ENCODE assay signal across 16 cellular contexts in genomic region chr11:16825968-16826367, GRCh38.
DNase-seq lines count a peak whose midpoint lies in the region; ATAC-seq, FAIRE-seq and TF ChIP-seq lines count a peak whose summit lies in the region.
"Had no signal": no experiment of that assay in that cellular context is flagged by ENCODE, and none has a peak within 500 bp of the region (broad histone marks: within the 10 kb centered on the region; RNA-seq: fewer than 3 reads in every experiment).

No MANE protein-coding gene starts in this region.

- no peak for FAIRE-seq in HepG2 (lab: Jason Lieb, UNC)
- FAIRE-seq: A204.1 had no signal

- no peak overlapping the region for H3K4me2 ChIP-seq in HepG2 (ENCODE audit: low read depth, low read length)

- no peak for TF ChIP-seq CTCF in right atrium auricular region (IDR thresholded peaks at IDR 0.05)
- no peak for TF ChIP-seq CTCF in RWPE1 (conservative IDR thresholded peaks at IDR 0.05; ENCODE audit: low read depth)
- TF ChIP-seq CTCF in endodermal cell (conservative IDR thresholded peaks at IDR 0.05): no peak
- no peak for TF ChIP-seq CTCF in omental fat pad (IDR thresholded peaks at IDR 0.05)
- no peak for TF ChIP-seq CTCF in HepG2 (CRISPR knock-in tag; IDR thresholded peaks at IDR 0.05)

- 93 to 97% methylated on average over 9 of the region's 9 CpGs for WGBS in endodermal cell (ENCODE audit: insufficient coverage in 1 of 2, insufficient read length in 1 of 2), 2 experiments
- WGBS in HepG2 (ENCODE audit: low lambda C conversion rate): 96% methylated on average over 9 of the region's 9 CpGs

- H3K4me1 ChIP-seq in right atrium auricular region (peaks cover 0 to 13% of the 10 kb centered on the region in 2 donors), endodermal cell (ENCODE audit: control insufficient read depth, insufficient read depth, low read length) (peaks cover 42% of the 10 kb centered on the region), HepG2 (ENCODE audit: insufficient read depth, low read length) (peaks cover 2% of the 10 kb centered on the region)
- H3K4me1 ChIP-seq: SJCRH30 had no signal

- H3K27ac ChIP-seq in right atrium auricular region (no peak overlapping the region), RWPE1 (no peak overlapping the region), endodermal cell (ENCODE audit: low read depth, low read length) (peak overlapping the region; percentile 77), HepG2 (ENCODE audit: extremely low read length, insufficient read depth, low read length) (no peak overlapping the region)
- H3K27ac ChIP-seq: Peyer's patch, SJCRH30 had no signal

- no peak overlapping the region for H3K4me3 Mint-ChIP-seq in endodermal cell

- H3K27me3 ChIP-seq in right atrium auricular region (no peaks in the 10 kb centered on the region), endodermal cell (ENCODE audit: control insufficient read depth, insufficient read depth, low read length, poor library complexity, severe bottlenecking) (no peaks in the 10 kb centered on the region), HepG2 (ENCODE audit: control insufficient read depth in 1 of 2, insufficient read depth in 2 of 2, low read length in 2 of 2) (no peaks in the 10 kb centered on the region)
- H3K27me3 ChIP-seq: Peyer's patch had no signal

- H3K36me3 ChIP-seq in right atrium auricular region (no peaks in the 10 kb centered on the region), endodermal cell (ENCODE audit: control insufficient read depth, insufficient read depth, low read length) (peaks cover 12% of the 10 kb centered on the region), HepG2 (replicated peaks in 1 of 2; ENCODE audit: control insufficient read depth in 1 of 2, insufficient read depth in 2 of 2, low read length in 2 of 2) (peaks cover 11 to 45% of the 10 kb centered on the region in 2 experiments; a peak in 4 of 5 replicates)
- H3K36me3 ChIP-seq: SJCRH30 had no signal

- no peaks in the 10 kb centered on the region for H3K79me2 ChIP-seq in HepG2 (ENCODE audit: insufficient read depth, low read length)

- ATAC-seq in Right ventricle myocardium superior (ENCODE audit: poor library complexity) (peak; percentile 30), omental fat pad (ENCODE audit: low FRiP score) (peak; percentile 67), HepG2 (no peak), HG03520 (IDR thresholded peaks at IDR 0.05; ENCODE audit: unreplicated experiment) (no peak)

- in situ Hi-C loops in HepG2 (cut with HindIII; ENCODE audit: extremely low pct_ligation_motif_present, low pct_unique_long_range_greater_than_20kb): loop anchor here (10.0 kb wide), 1 partner anchor 239 kb away; no protein-coding TSS in a partner anchor

- no peaks in the 10 kb centered on the region for H3K9me3 ChIP-seq in right atrium auricular region
- no peaks in the 10 kb centered on the region for H3K9me3 ChIP-seq in endodermal cell (ENCODE audit: control insufficient read depth, low read length)
- no peaks in the 10 kb centered on the region for H3K9me3 ChIP-seq in HepG2 (ENCODE audit: low read length)
- H3K9me3 ChIP-seq: HAP-1, Peyer's patch, SJCRH30 had no signal

- POLR2A ChIA-PET in RWPE1 (lab: Yijun Ruan, JAX; ENCODE audit: low non-redundant PET): no interaction called here
- POLR2A ChIA-PET in HepG2 (lab: Yijun Ruan, JAX): no interaction called here

- DNase-seq in Right ventricle myocardium superior (no peak), right atrium auricular region (ENCODE audit: low spot score) (no peak), RWPE1 (ENCODE audit: low spot score) (peak; percentile 49), endodermal cell (no peak), omental fat pad (ENCODE audit: low spot score) (no peak), NCI-H2029 treated with DMSO at 0.1 percent for 48 hours (lab: John Stamatoyannopoulos, UW) (no peak), HepG2 (ENCODE audit: low spot score) (no peak)
- DNase-seq: NCI-H1092, NCI-H2107, NCI-H345, NCI-H69, Peyer's patch, SJCRH30 had no signal

- H3K27ac Mint-ChIP-seq in endodermal cell: peak overlapping the region; percentile 7

- TF ChIP-seq EP300 in HepG2 (IDR thresholded peaks at IDR 0.05; ENCODE audit: low read depth in 2 of 2, low read length in 2 of 2): no peak
- TF ChIP-seq EP300 in HepG2 (CRISPR knock-in tag; IDR thresholded peaks at IDR 0.05; ENCODE audit: borderline replicate concordance): no peak

- CTCF ChIA-PET in RWPE1 (lab: Yijun Ruan, JAX) (interaction anchor here (0.7 kb wide), 1 partner anchor 13 kb away, joined by 4 read pairs; no protein-coding TSS in a partner anchor), HepG2 (lab: Yijun Ruan, JAX; ENCODE audit: low intra/inter-chr PET ratio, low total read pairs) (no interaction called here)

- peaks cover 47% of the 10 kb centered on the region for H3K4me1 Mint-ChIP-seq in endodermal cell

- TF ChIP-seq POLR2A in HepG2 (IDR thresholded peaks at IDR 0.05; ENCODE audit: insufficient read depth in 1 of 2, low read depth in 2 of 2, low read length in 2 of 2): no peak

- no TSS peak for BruUV-seq in HepG2 (replicated peaks; lab: Mats Ljungman, UMichigan)

- no peaks in the 10 kb centered on the region for H3K27me3 Mint-ChIP-seq in endodermal cell (ENCODE audit: insufficient read depth)

- H3K4me3 ChIP-seq in right atrium auricular region (no peak overlapping the region), endodermal cell (ENCODE audit: low read length) (no peak overlapping the region), HepG2 (replicated peaks in 1 of 3; ENCODE audit: insufficient read depth in 1 of 3, low read depth in 2 of 3, low read length in 3 of 3) (no peak overlapping the region)
- H3K4me3 ChIP-seq: HAP-1, Peyer's patch, SJCRH30 had no signal

- TF ChIP-seq RAD21 in HepG2 (CRISPR knock-in tag; IDR thresholded peaks at IDR 0.05): no peak

- no peak overlapping the region for H2AFZ ChIP-seq in HepG2 (ENCODE audit: low read length)

- intact Hi-C loops in Right ventricle myocardium superior (cut with DNase I) (no loop called here), HepG2 (cut with micrococcal nuclease; ENCODE audit: unreplicated experiment) (no loop called here)

- no peaks in the 10 kb centered on the region for H4K20me1 ChIP-seq in HepG2 (ENCODE audit: insufficient read depth, low read length)

- H3K9ac ChIP-seq in endodermal cell (ENCODE audit: extremely low read depth, low read length, poor library complexity, severe bottlenecking) (no peak overlapping the region), HepG2 (ENCODE audit: insufficient read depth, low read depth, low read length) (no peak overlapping the region)

- H3K36me3 Mint-ChIP-seq in endodermal cell (ENCODE audit: low read depth): peaks cover 7% of the 10 kb centered on the region

- H3K9me3 Mint-ChIP-seq in endodermal cell: no peaks in the 10 kb centered on the region

TF ChIP-seq in HepG2, 621 proteins besides CTCF, POLR2A, EP300 and RAD21 (continues in another document):
- TF ChIP-seq MZF1 (CRISPR knock-in tag; IDR thresholded peaks at IDR 0.05; ENCODE audit: borderline replicate concordance) (no peak), ZNF616 (CRISPR knock-in tag; IDR thresholded peaks at IDR 0.05; ENCODE audit: low read depth) (no peak), MAZ (IDR thresholded peaks at IDR 0.05; ENCODE audit: borderline replicate concordance, low read depth, low read length) (no peak), MAZ (CRISPR knock-in tag; IDR thresholded peaks at IDR 0.05; ENCODE audit: low read depth) (no peak), ZBTB37 (CRISPR knock-in tag; IDR thresholded peaks at IDR 0.05) (no peak), ZNF567 (CRISPR knock-in tag; IDR thresholded peaks at IDR 0.05; ENCODE audit: borderline replicate concordance) (no peak), HDAC2 (CRISPR knock-in tag; IDR thresholded peaks at IDR 0.05) (no peak), ZMAT5 (CRISPR knock-in tag; IDR thresholded peaks at IDR 0.05; ENCODE audit: borderline replicate concordance, low read depth) (no peak), ZEB1 (IDR thresholded peaks at IDR 0.05; ENCODE audit: insufficient replicate concordance, low read depth) (no peak), SMYD3 (CRISPR knock-in tag; IDR thresholded peaks at IDR 0.05) (no peak), ATF3 (CRISPR knock-in tag; IDR thresholded peaks at IDR 0.05) (no peak), LRRFIP1 (CRISPR knock-in tag; conservative IDR thresholded peaks at IDR 0.05) (no peak), CBX1 (IDR thresholded peaks at IDR 0.05; ENCODE audit: low read depth) (no peak), KAT8 (CRISPR knock-in tag; IDR thresholded peaks at IDR 0.05) (no peak)

Comparison
In these comparisons a context has a peak if more than half of its experiments do, and no peak if none do; other contexts are left out.
1. ATAC-seq: peak in Right ventricle myocardium superior (single experiment) and omental fat pad (single experiment); none in HepG2 (single experiment) and HG03520 (single experiment).